Comparison of ENCODE assay signal across 8 cellular contexts in genomic region chrX:70453024-70453618, GRCh38. TPM values are rescaled to one million over a fixed set of nuclear protein-coding genes. Genes with fewer than 3 reads are reported as not detected.
DNase-seq lines count a peak whose midpoint lies in the region; ATAC-seq and TF ChIP-seq lines count a peak whose summit lies in the region.

No MANE protein-coding gene starts in this region.

- no peaks in the 10 kb centered on the region for H3K36me3 ChIP-seq in suprapubic skin

- H3K4me1 Mint-ChIP-seq in activated CD8-positive, alpha-beta memory T cell treated with anti-CD3 and anti-CD28 coated beads, Interleukin-2, amount 10 ng/mL, durations not matched to agents 7 days and 5 days: peaks cover 41% of the 10 kb centered on the region
- peaks cover 37% of the 10 kb centered on the region for H3K4me1 Mint-ChIP-seq in WTC11

- 48% methylated on average over 5 of the region's 5 CpGs for WGBS in suprapubic skin

- CTCF ChIA-PET in activated CD8-positive, alpha-beta memory T cell treated with anti-CD3 and anti-CD28 coated beads, Interleukin-2, amount 10 ng/mL, durations not matched to agents 7 days and 5 days (lab: Charles Lee): interaction anchor here (1.6 to 4.9 kb wide), 3 partner anchors 14 to 100 kb away, joined by 6 to 26 read pairs (median 22); no protein-coding TSS in a partner anchor
- CTCF ChIA-PET in WTC11 (lab: Charles Lee): interaction anchor here (1.0 to 3.0 kb wide), 9 partner anchors 18 to 726 kb away, joined by 3 to 32 read pairs (median 4); partner anchors contain the start of gene GDPD2

- H3K4me1 ChIP-seq in suprapubic skin: peaks cover 16% of the 10 kb centered on the region

- H3K27ac Mint-ChIP-seq in activated CD8-positive, alpha-beta memory T cell treated with anti-CD3 and anti-CD28 coated beads, Interleukin-2, amount 10 ng/mL, durations not matched to agents 7 days and 5 days: peak overlapping the region; percentile 91
- H3K27ac Mint-ChIP-seq in WTC11: no peak overlapping the region

- no peaks in the 10 kb centered on the region for H3K9me3 ChIP-seq in suprapubic skin

- in situ Hi-C loops in G401 (cut with HindIII; ENCODE audit: low sequenced_read_pairs): no loop called here

- no peaks in the 10 kb centered on the region for H3K9me3 Mint-ChIP-seq in activated CD8-positive, alpha-beta memory T cell treated with anti-CD3 and anti-CD28 coated beads, Interleukin-2, amount 10 ng/mL, durations not matched to agents 7 days and 5 days (ENCODE audit: low read depth)
- H3K9me3 Mint-ChIP-seq in WTC11: no peaks in the 10 kb centered on the region

- no peak for TF ChIP-seq POLR2A in suprapubic skin (IDR thresholded peaks at IDR 0.05)

- peak overlapping the region; percentile 82 for H3K4me3 Mint-ChIP-seq in activated CD8-positive, alpha-beta memory T cell treated with anti-CD3 and anti-CD28 coated beads, Interleukin-2, amount 10 ng/mL, durations not matched to agents 7 days and 5 days
- H3K4me3 Mint-ChIP-seq in WTC11: peak overlapping the region; percentile 80

- no peak for TF ChIP-seq EP300 in suprapubic skin (IDR thresholded peaks at IDR 0.05)

- POLR2A ChIA-PET in WTC11 (lab: Charles Lee): interaction anchor here (1.0 kb wide), 1 partner anchor 517 kb away, joined by 3 read pairs; no protein-coding TSS in a partner anchor

- H3K4me3 ChIP-seq in iPS-11a (ENCODE audit: low read depth, low read length) (peak overlapping the region; percentile 41), suprapubic skin (peak overlapping the region; percentile 59)

- H3K36me3 Mint-ChIP-seq in activated CD8-positive, alpha-beta memory T cell treated with anti-CD3 and anti-CD28 coated beads, Interleukin-2, amount 10 ng/mL, durations not matched to agents 7 days and 5 days: peaks cover 13% of the 10 kb centered on the region
- peaks cover 7% of the 10 kb centered on the region for H3K36me3 Mint-ChIP-seq in WTC11

- no peaks in the 10 kb centered on the region for H3K27me3 Mint-ChIP-seq in activated CD8-positive, alpha-beta memory T cell treated with anti-CD3 and anti-CD28 coated beads, Interleukin-2, amount 10 ng/mL, durations not matched to agents 7 days and 5 days
- no peaks in the 10 kb centered on the region; the same call in 1 of the 2 replicates for H3K27me3 Mint-ChIP-seq in WTC11 (ENCODE audit: low read depth)

- no peak for TF ChIP-seq CTCF in WTC11 (IDR thresholded peaks at IDR 0.05)
- TF ChIP-seq CTCF in suprapubic skin (IDR thresholded peaks at IDR 0.05): no peak

- DNase-seq in activated CD8-positive, alpha-beta memory T cell treated with anti-CD3 and anti-CD28 coated beads, Interleukin-2, amount 10 ng/mL, durations not matched to agents 7 days and 5 days: no peak
- no peak for DNase-seq in activated CD8-positive, alpha-beta memory T cell treated with anti-CD3 and anti-CD28 coated beads, Interleukin-2, amount 50 U/mL, for 48 hours
- DNase-seq in WTC11 (ENCODE audit: low spot score) (no peak), suprapubic skin (ENCODE audit: low spot score in 2 of 2) (no peak), nucleus accumbens (lab: John Stamatoyannopoulos, UW) (no peak), left lobe of liver (ENCODE audit: low spot score) (no peak), G401 (ENCODE audit: low spot score) (no peak)

- peak overlapping the region; percentile 27 for H3K27ac ChIP-seq in suprapubic skin

- ATAC-seq in activated CD8-positive, alpha-beta memory T cell treated with anti-CD3 and anti-CD28 coated beads, Interleukin-2, amount 10 ng/mL, durations not matched to agents 7 days and 5 days: no peak
- ATAC-seq in WTC11 (no peak), left lobe of liver (no peak)

- H3K27me3 ChIP-seq in suprapubic skin: no peaks in the 10 kb centered on the region

TF ChIP-seq in WTC11, 78 proteins besides CTCF, POLR2A, EP300 and RAD21 (continues in another document):
- TF ChIP-seq, protein P1, sequence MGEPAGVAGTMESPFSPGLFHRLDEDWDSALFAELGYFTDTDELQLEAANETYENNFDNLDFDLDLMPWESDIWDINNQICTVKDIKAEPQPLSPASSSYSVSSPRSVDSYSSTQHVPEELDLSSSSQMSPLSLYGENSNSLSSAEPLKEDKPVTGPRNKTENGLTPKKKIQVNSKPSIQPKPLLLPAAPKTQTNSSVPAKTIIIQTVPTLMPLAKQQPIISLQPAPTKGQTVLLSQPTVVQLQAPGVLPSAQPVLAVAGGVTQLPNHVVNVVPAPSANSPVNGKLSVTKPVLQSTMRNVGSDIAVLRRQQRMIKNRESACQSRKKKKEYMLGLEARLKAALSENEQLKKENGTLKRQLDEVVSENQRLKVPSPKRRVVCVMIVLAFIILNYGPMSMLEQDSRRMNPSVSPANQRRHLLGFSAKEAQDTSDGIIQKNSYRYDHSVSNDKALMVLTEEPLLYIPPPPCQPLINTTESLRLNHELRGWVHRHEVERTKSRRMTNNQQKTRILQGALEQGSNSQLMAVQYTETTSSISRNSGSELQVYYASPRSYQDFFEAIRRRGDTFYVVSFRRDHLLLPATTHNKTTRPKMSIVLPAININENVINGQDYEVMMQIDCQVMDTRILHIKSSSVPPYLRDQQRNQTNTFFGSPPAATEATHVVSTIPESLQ (CRISPR knock-in tag; IDR thresholded peaks at IDR 0.05): no peak
- TF ChIP-seq AFF4 (CRISPR knock-in tag; IDR thresholded peaks at IDR 0.05; ENCODE audit: borderline replicate concordance): no peak
- TF ChIP-seq ZNF317 (CRISPR knock-in tag; IDR thresholded peaks at IDR 0.05; ENCODE audit: borderline replicate concordance, low read depth): no peak
- no peak for TF ChIP-seq OVOL2 (CRISPR knock-in tag; IDR thresholded peaks at IDR 0.05; ENCODE audit: borderline replicate concordance)
- TF ChIP-seq USF1 (CRISPR knock-in tag; IDR thresholded peaks at IDR 0.05): no peak
- TF ChIP-seq, protein P2, sequence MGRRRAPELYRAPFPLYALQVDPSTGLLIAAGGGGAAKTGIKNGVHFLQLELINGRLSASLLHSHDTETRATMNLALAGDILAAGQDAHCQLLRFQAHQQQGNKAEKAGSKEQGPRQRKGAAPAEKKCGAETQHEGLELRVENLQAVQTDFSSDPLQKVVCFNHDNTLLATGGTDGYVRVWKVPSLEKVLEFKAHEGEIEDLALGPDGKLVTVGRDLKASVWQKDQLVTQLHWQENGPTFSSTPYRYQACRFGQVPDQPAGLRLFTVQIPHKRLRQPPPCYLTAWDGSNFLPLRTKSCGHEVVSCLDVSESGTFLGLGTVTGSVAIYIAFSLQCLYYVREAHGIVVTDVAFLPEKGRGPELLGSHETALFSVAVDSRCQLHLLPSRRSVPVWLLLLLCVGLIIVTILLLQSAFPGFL (CRISPR knock-in tag; IDR thresholded peaks at IDR 0.05; ENCODE audit: borderline replicate concordance): no peak
- TF ChIP-seq FOXK1 (CRISPR knock-in tag; IDR thresholded peaks at IDR 0.05): no peak

RNA-seq across cellular contexts. Expression of gene DLG3, which starts 8.5 kb away (rescaled TPM):
- total RNA-seq in activated CD8-positive, alpha-beta memory T cell treated with anti-CD3 and anti-CD28 coated beads, Interleukin-2, amount 10 ng/mL, durations not matched to agents 7 days and 5 days: 10 to 100 TPM; 39.6 to 48.8 TPM
- total RNA-seq in WTC11 (2021): 41.7 to 46.3 TPM (median 42.8 TPM) in 3 replicates
- total RNA-seq in suprapubic skin: 10 to 100 TPM; 12.8 to 42.1 (median 26.7) TPM
- total RNA-seq in left lobe of liver: 1.6 TPM
- 24.0 and 28.0 TPM in 2 replicates for total RNA-seq in G401 (2014; rRNA removed; shearing (Covaris generic))

RNA-seq across cellular contexts. Expression of gene GDPD2, which starts 30.0 kb away (rescaled TPM):
- under 1 TPM in 1 of 2 experiments, not detected in 1; 0.26 TPM for total RNA-seq in activated CD8-positive, alpha-beta memory T cell treated with anti-CD3 and anti-CD28 coated beads, Interleukin-2, amount 10 ng/mL, durations not matched to agents 7 days and 5 days
- total RNA-seq in WTC11 (2021) (7.0 to 9.3 TPM (median 8.8 TPM) in 3 replicates), suprapubic skin (10 to 100 TPM; 15.8 to 68.7 (median 44.7) TPM), left lobe of liver (not detected)
- 0.54 TPM in 1 of 2 replicates, not detected in the other for total RNA-seq in G401 (2014; rRNA removed; shearing (Covaris generic))
